8 cellular contexts compared by ENCODE assay signal in genomic region chr19:18437481-18438330, GRCh38. TPM values are rescaled to one million over a fixed set of nuclear protein-coding genes. Genes with fewer than 3 reads are reported as not detected.
DNase-seq lines count a peak whose midpoint lies in the region; ATAC-seq, FAIRE-seq and TF ChIP-seq lines count a peak whose summit lies in the region.

Gene ISYNA1 (minus strand): TSS chr19:18438133. CDS start chr19:18437979, 154 bp downstream.

- TF ChIP-seq RAD21 in K562 (CRISPR knock-in tag; conservative IDR thresholded peaks at IDR 0.05 in 1 of 2, IDR thresholded peaks at IDR 0.05 in 1 of 2) = no peak

- WGBS in GM23248 (ENCODE audit: low coverage in 1 of 2, low lambda C conversion rate in 2 of 2, missing lambda C conversion rate in 2 of 2), 2 experiments = 2 to 4% methylated on average over 67 to 98 of the region's 99 CpGs
- WGBS in K562 (ENCODE audit: insufficient coverage, low coverage, missing lambda C conversion rate) = 1% methylated on average over 47 of the region's 99 CpGs
- no CpG with 5 or more reads among the region's 99 CpGs for WGBS in iPS DF 6.9 (ENCODE audit: insufficient coverage, insufficient read length)

- FAIRE-seq in K562 (lab: Jason Lieb, UNC) (no peak), GM12892 (lab: Jason Lieb, UNC) (no peak)

- H3K79me2 ChIP-seq in GM23248 (ENCODE audit: insufficient read depth) (no peaks in the 10 kb centered on the region), K562 (ENCODE audit: control insufficient read depth, insufficient read depth, low read length) (peaks cover 50% of the 10 kb centered on the region)

- TF ChIP-seq CTCF in K562 (IDR thresholded peaks at IDR 0.05 in 2 of 3, conservative IDR thresholded peaks at IDR 0.05 in 1 of 3; ENCODE audit: insufficient read depth in 2 of 3, low read depth in 1 of 3, low read length in 3 of 3) = no peak; a peak in 1 of 6 replicates
- peak in 1 of 5 experiments; percentile 6 for TF ChIP-seq CTCF in gastrocnemius medialis (IDR thresholded peaks at IDR 0.05 in 4 of 5, conservative IDR thresholded peaks at IDR 0.05 in 1 of 5)

- H3K9me3 ChIP-seq in GM23248 (ENCODE audit: low read depth) (no peaks in the 10 kb centered on the region), K562 (replicated peaks; ENCODE audit: control insufficient read depth, insufficient read depth, low read depth, low read length) (no peaks in the 10 kb centered on the region), iPS DF 6.9 (ENCODE audit: control insufficient read depth, insufficient read depth, low read length) (no peaks in the 10 kb centered on the region), gastrocnemius medialis (no peaks in the 10 kb centered on the region)

- no peak within 1 kb of the TSS for H2AFZ ChIP-seq in GM23248
- H2AFZ ChIP-seq in K562 (ENCODE audit: low read depth, low read length) = peak within 1 kb of the TSS; percentile 80

- H3K4me2 ChIP-seq in GM23248 (ENCODE audit: unreplicated experiment) = peak within 1 kb of the TSS; percentile 57
- H3K4me2 ChIP-seq in K562 (ENCODE audit: insufficient read depth, low read length) = peak within 1 kb of the TSS; percentile 88

- H3K27me3 ChIP-seq in GM23248 (replicated peaks; ENCODE audit: insufficient read depth) = no peaks in the 10 kb centered on the region
- H3K27me3 ChIP-seq in K562 (ENCODE audit: control insufficient read depth in 2 of 2, insufficient read depth in 2 of 2, low read length in 2 of 2) = no peaks in the 10 kb centered on the region
- H3K27me3 ChIP-seq in iPS DF 6.9 (ENCODE audit: control insufficient read depth, insufficient read depth, low read length) = no peaks in the 10 kb centered on the region
- peaks cover 13 to 19% (median 19%) of the 10 kb centered on the region in 3 donors for H3K27me3 ChIP-seq in gastrocnemius medialis

- TF ChIP-seq POLR2A in K562 (conservative IDR thresholded peaks at IDR 0.05) (peak; percentile 75), gastrocnemius medialis (IDR thresholded peaks at IDR 0.05) (peak in 1 of 2 donors; percentile 28), GM12892 (IDR thresholded peaks at IDR 0.05; ENCODE audit: low read depth, low read length) (no peak)

- DNase-seq in AG08396 (ENCODE audit: low spot score) (peak; percentile 70), GM23248 (peak; percentile 69), SK-N-DZ (ENCODE audit: low spot score) (peak; percentile 63), K562 (ENCODE audit: extremely low read depth in 1 of 4, low spot score in 3 of 4) (peak; percentile 84 to 94 (median 88)), iPS DF 6.9 (ENCODE audit: low read depth, low spot score) (no peak), gastrocnemius medialis (no peak), GM12892 (ENCODE audit: insufficient read length) (no peak), GM19238 (ENCODE audit: insufficient read length, low spot score) (no peak)

- H3K9me2 ChIP-seq in GM23248 (ENCODE audit: insufficient read depth) = no peaks in the 10 kb centered on the region

- in situ Hi-C loops in GM23248 (cut with MboI) (no loop called here), K562 (cut with MboI) (no loop called here), gastrocnemius medialis (cut with MboI; ENCODE audit: low sequenced_read_pairs in 4 of 4) (no loop called here)

- ATAC-seq in K562 = peak; percentile 59
- ATAC-seq in gastrocnemius medialis = peak in 1 of 2 donors; percentile 12

- H3K27ac ChIP-seq in GM23248 = no peak within 1 kb of the TSS
- peak within 1 kb of the TSS; percentile 94 for H3K27ac ChIP-seq in K562 (ENCODE audit: extremely low read depth, low read depth, low read length)
- no peak within 1 kb of the TSS for H3K27ac ChIP-seq in iPS DF 6.9 (ENCODE audit: low read length)
- H3K27ac ChIP-seq in gastrocnemius medialis = peak within 1 kb of the TSS; percentile 53 to 79 (median 70)

- H3K4me1 ChIP-seq in GM23248 (ENCODE audit: insufficient read depth) (no peaks in the 10 kb centered on the region), K562 (replicated peaks in 1 of 2; ENCODE audit: control insufficient read depth in 2 of 2, insufficient read depth in 2 of 2, low read length in 2 of 2) (peaks cover 48 to 93% of the 10 kb centered on the region in 2 experiments), iPS DF 6.9 (ENCODE audit: control insufficient read depth, insufficient read depth, low read length) (peaks cover 12% of the 10 kb centered on the region), gastrocnemius medialis (peaks cover 7 to 19% of the 10 kb centered on the region in 2 donors)

- POLR2A ChIA-PET in K562 (lab: Yijun Ruan, JAX) = interaction anchor here (0.7 to 1.8 kb wide), 4 partner anchors 19 to 158 kb away, joined by 3 to 4 read pairs (median 4); partner anchors contain the start of genes JUND and SSBP4

- no peaks in the 10 kb centered on the region for H3K36me3 ChIP-seq in GM23248 (ENCODE audit: low read depth)
- H3K36me3 ChIP-seq in K562 (ENCODE audit: control insufficient read depth, insufficient read depth, low read length) = peaks cover 34% of the 10 kb centered on the region
- peaks cover 5% of the 10 kb centered on the region; the same call in 1 of the 2 replicates for H3K36me3 ChIP-seq in iPS DF 6.9 (ENCODE audit: control insufficient read depth, insufficient read depth, low read length)
- peaks cover 0 to 3% of the 10 kb centered on the region in 2 donors for H3K36me3 ChIP-seq in gastrocnemius medialis

- H3K9me1 ChIP-seq in K562 (ENCODE audit: control insufficient read depth, insufficient read depth, low read length) = peaks cover 11% of the 10 kb centered on the region

- CTCF ChIA-PET in K562 (lab: Yijun Ruan, JAX; ENCODE audit: low intra/inter-chr PET ratio) = interaction anchor here (0.7 kb wide), 1 partner anchor 11 kb away, joined by 3 read pairs; no protein-coding TSS in a partner anchor

- H3K4me3 ChIP-seq in GM23248 (peak within 1 kb of the TSS; percentile 61), K562 (peak within 1 kb of the TSS; percentile 77), iPS DF 6.9 (ENCODE audit: low read length) (peak within 1 kb of the TSS; percentile 56; the same call in 1 of the 2 replicates), gastrocnemius medialis (peak within 1 kb of the TSS; percentile 50 to 63 (median 58))

- H4K20me1 ChIP-seq in GM23248 (ENCODE audit: insufficient read depth) = no peaks in the 10 kb centered on the region
- peaks cover 13% of the 10 kb centered on the region for H4K20me1 ChIP-seq in K562 (replicated peaks; ENCODE audit: control insufficient read depth, insufficient read depth, low read length)

- no peak for TF ChIP-seq EP300 in K562 (IDR thresholded peaks at IDR 0.05; ENCODE audit: low read length)

- intact Hi-C loops in K562 (cut with micrococcal nuclease) (no loop called here), gastrocnemius medialis (cut with DNase I; ENCODE audit: low total_unique reads) (no loop called here)

- H3F3A ChIP-seq in GM23248 (ENCODE audit: insufficient read depth) = peaks cover 22% of the 10 kb centered on the region

- BruUV-seq in K562 (replicated peaks; lab: Mats Ljungman, UMichigan) = TSS peak; percentile 74

- H3K9ac ChIP-seq in GM23248 = peak within 1 kb of the TSS; percentile 36; the same call in 1 of the 2 replicates
- peak within 1 kb of the TSS; percentile 74 to 97 for H3K9ac ChIP-seq in K562 (ENCODE audit: insufficient read depth in 1 of 2, low read depth in 2 of 2, low read length in 2 of 2)

TF ChIP-seq in K562, 482 proteins besides CTCF, POLR2A, EP300 and RAD21 (continues in another document):
- TF ChIP-seq GABPB1 (CRISPR knock-in tag; IDR thresholded peaks at IDR 0.05) (0 out of 2 replicates have a peak, but pooled peaks have one; percentile 21), CTBP1 (IDR thresholded peaks at IDR 0.05; ENCODE audit: borderline replicate concordance) (peak; percentile 51; the same call in 1 of the 2 replicates), HDAC2 (IDR thresholded peaks at IDR 0.05) (peak; percentile 29)

RNA-seq across cellular contexts. Expression of gene ISYNA1, which starts in this region (rescaled TPM):
- total RNA-seq in GM23248 (2014; rRNA removed; shearing (Covaris generic)) = 5.5 and 8.9 TPM in 2 replicates
- polyA plus RNA-seq in GM23248 (2016; fragmentation: Nextera tagmentation; extraction: Ambion mirVana) = 12.3 and 17.2 TPM in 2 replicates
- 121 and 123 TPM in 2 replicates for polyA plus RNA-seq in SK-N-DZ (2014; cell fraction: cytosol; rRNA removed)
- polyA plus RNA-seq in SK-N-DZ (2014; cell fraction: nucleus; rRNA removed) = 702 and 880 TPM in 2 replicates
- total RNA-seq in K562 (2011; cell fraction: chromatin; rRNA removed; ENCODE audit: low replicate concordance) = 155 and 651 TPM in 2 replicates
- total RNA-seq in K562 (2011; cell fraction: nucleolus; rRNA removed) = 616 and 678 TPM in 2 replicates
- 226 and 284 TPM in 2 replicates for total RNA-seq in K562 (2011; cell fraction: nucleoplasm; rRNA removed)
- total RNA-seq in K562 (2014; rRNA removed) = 180 and 202 TPM in 2 replicates
- 14.6 and 32.0 TPM in 2 replicates for total RNA-seq in K562 (2014; rRNA removed; fragmentation: Illumina TruSeq; extraction: Trizol)
- total RNA-seq in K562 (2015; rRNA removed; fragmentation: Illumina TruSeq; extraction: Trizol) = 93.2 and 96.8 TPM in 2 replicates
- total RNA-seq in K562 (2021) = 435 and 460 TPM in 2 replicates
- polyA plus RNA-seq in K562 (2011; rRNA removed) = 99.3 and 191 TPM in 2 replicates
- polyA plus RNA-seq in K562 (2011; cell fraction: cytosol; rRNA removed) = 148 and 356 TPM in 2 replicates
- 1,012 and 1,382 TPM in 2 replicates for polyA plus RNA-seq in K562 (2011; cell fraction: nucleus; rRNA removed)
- 319 and 453 TPM in 2 replicates for polyA plus RNA-seq in K562 (2012)
- polyA plus RNA-seq in K562 (2014; fragmentation: Illumina TruSeq; extraction: Trizol) = 73.2 and 198 TPM in 2 replicates
- polyA plus RNA-seq in K562 (2014; fragmentation: Nextera tagmentation; extraction: Ambion mirVana) = 10 to 100 TPM; 21.8 to 57.6 TPM
- polyA plus RNA-seq in K562 (2014; rRNA removed) = 376 and 380 TPM in 2 replicates
- 36.7 and 52.6 TPM in 2 replicates for polyA minus RNA-seq in K562 (2011; rRNA and poly(A)+ RNA removed)
- 173 and 245 TPM in 2 replicates for polyA minus RNA-seq in K562 (2011; cell fraction: cytosol; rRNA and poly(A)+ RNA removed)
- 114 and 124 TPM in 2 replicates for polyA minus RNA-seq in K562 (2011; cell fraction: nucleus; rRNA and poly(A)+ RNA removed)
- 10 to 100 TPM in 1 of 4 donors, 1 to 10 TPM in 3; 5.1 to 29.1 (median 7.8) TPM for total RNA-seq in gastrocnemius medialis
- polyA plus RNA-seq in GM12892 (2012; ENCODE audit: missing spikeins) = 9.3 TPM

Comparison
In these comparisons a context has a peak if more than half of its experiments do, and no peak if none do; other contexts are left out.
1. DNase-seq: peak in AG08396 (single experiment), GM23248 (single experiment), SK-N-DZ (single experiment) and K562 (4 of 4); none in iPS DF 6.9 (single experiment), gastrocnemius medialis (0 of 2), GM12892 (single experiment) and GM19238 (single experiment).
2. H3K27ac ChIP-seq: peak in K562 (single experiment) and gastrocnemius medialis (4 of 4); none in GM23248 (single experiment) and iPS DF 6.9 (single experiment).
3. Peak in every context shown above with its lines, with median percentiles within 50 percentile points of each other: H3K4me3 ChIP-seq.